In the genomic region with DNA sequence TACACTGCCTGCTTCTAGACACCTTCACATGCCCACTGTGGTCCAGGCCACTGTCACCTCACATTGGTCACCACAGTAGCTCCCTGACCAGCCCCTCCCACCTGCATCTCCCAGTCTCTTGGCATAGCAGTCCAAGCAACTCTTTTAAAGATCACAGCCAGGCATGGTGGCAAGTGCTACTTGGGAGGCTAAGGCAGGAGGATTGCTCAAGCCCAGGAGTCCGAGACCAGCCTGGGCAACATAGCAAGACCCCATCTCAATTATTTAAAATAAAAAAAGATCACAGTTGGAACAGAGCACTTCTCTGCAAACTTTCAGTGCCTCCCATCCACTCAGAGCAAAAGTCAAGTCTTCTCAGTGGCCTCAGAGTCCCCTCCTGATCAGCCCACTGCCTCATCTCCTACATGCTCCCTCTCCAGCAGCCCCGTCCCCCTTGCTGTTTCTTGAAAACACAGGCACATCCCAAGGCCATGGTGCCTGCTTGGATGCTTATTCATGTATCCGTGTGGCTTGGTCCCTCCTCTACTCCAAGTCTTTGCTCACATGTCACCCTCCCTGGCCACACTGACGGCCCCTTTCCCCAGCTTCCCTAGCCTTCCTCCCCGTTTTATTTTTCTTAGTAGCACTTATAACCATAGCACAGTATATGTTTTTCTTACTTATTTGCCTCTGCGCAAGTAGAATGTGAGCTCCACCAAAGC, we compare ENCODE assay signal across 33 cellular contexts. TPM values are rescaled to one million over a fixed set of nuclear protein-coding genes. Genes with fewer than 3 reads are reported as not detected.
DNase-seq lines count a peak whose midpoint lies in the region; ATAC-seq, FAIRE-seq and TF ChIP-seq lines count a peak whose summit lies in the region.
"Had no signal": no experiment of that assay in that cellular context is flagged by ENCODE, and none has a peak within 500 bp of the region (broad histone marks: within the 10 kb centered on the region; RNA-seq: fewer than 3 reads in every experiment).

No MANE protein-coding gene starts in this region.

- H4K8ac ChIP-seq in H1 (ENCODE audit: extremely low read depth, insufficient read depth, low read length) = no peak overlapping the region

- H2BK120ac ChIP-seq in H1 (replicated peaks; ENCODE audit: low read depth, low read length) = no peak overlapping the region

- H4K5ac ChIP-seq in H1 (ENCODE audit: insufficient read length, low read depth, low read length) = no peak overlapping the region

- H3K36me3 ChIP-seq in OCI-LY3 (replicated peaks; ENCODE audit: low read depth, low read length) (no peaks in the 10 kb centered on the region), H1 (ENCODE audit: control insufficient read depth in 2 of 4, insufficient read depth in 4 of 4, low read length in 3 of 4) (no peaks in the 10 kb centered on the region), transverse colon (no peaks in the 10 kb centered on the region)
- H3K36me3 ChIP-seq: BE2C, left lung, vagina had no signal

- H3K23ac ChIP-seq in H1 (ENCODE audit: insufficient read length) = no peak overlapping the region

- no peak for FAIRE-seq in H1 (lab: Jason Lieb, UNC)
- FAIRE-seq: bronchial epithelial cell, islet of Langerhans had no signal

- TF ChIP-seq POLR2A in H1 (IDR thresholded peaks at IDR 0.05; ENCODE audit: control extremely low read depth in 1 of 2, low read depth in 2 of 2, low read length in 2 of 2) = no peak
- no peak for TF ChIP-seq POLR2A in transverse colon (IDR thresholded peaks at IDR 0.05)

- H2AFZ ChIP-seq in OCI-LY3 (ENCODE audit: low read depth, low read length) (no peak overlapping the region), H1 (ENCODE audit: low read length) (no peak overlapping the region)

- no peak overlapping the region; the same call in 1 of the 2 replicates for H2BK15ac ChIP-seq in H1 (ENCODE audit: low read length)

- H3K79me2 ChIP-seq in OCI-LY3 (ENCODE audit: low read length) (no peaks in the 10 kb centered on the region), H1 (ENCODE audit: control insufficient read depth in 1 of 2, insufficient read depth in 2 of 2, low read length in 2 of 2) (no peaks in the 10 kb centered on the region)

- no peaks in the 10 kb centered on the region for H3K27me3 ChIP-seq in OCI-LY3 (ENCODE audit: low read depth, low read length)
- no peaks in the 10 kb centered on the region for H3K27me3 ChIP-seq in H1 (replicated peaks in 1 of 4; ENCODE audit: control insufficient read depth in 3 of 4, extremely low read depth in 1 of 4, insufficient read depth in 3 of 4, low read length in 3 of 4)
- no peaks in the 10 kb centered on the region for H3K27me3 ChIP-seq in transverse colon
- H3K27me3 ChIP-seq: BE2C, left lung, testis, vagina had no signal

- no peaks in the 10 kb centered on the region for H3K36me3 Mint-ChIP-seq in nephron progenitor cell (ENCODE audit: low read depth)
- H3K36me3 Mint-ChIP-seq: natural killer cell treated with Interleukin-12 subunit alpha and Interleukin-12 subunit beta and Interleukin-15 and Interleukin-18, amount 100 ng/mL, for 72 hours had no signal

- H3K4me1 ChIP-seq in OCI-LY3 (ENCODE audit: low read length) = peaks cover 6% of the 10 kb centered on the region; the same call in 1 of the 2 replicates
- H3K4me1 ChIP-seq in H1 (replicated peaks in 1 of 4; ENCODE audit: control insufficient read depth in 3 of 4, insufficient read depth in 4 of 4, low read length in 3 of 4) = peaks cover 0 to 5% (median 0%) of the 10 kb centered on the region in 4 experiments; a peak in 4 of 7 replicates
- H3K4me1 ChIP-seq in transverse colon = peaks cover 32 to 53% (median 35%) of the 10 kb centered on the region in 4 donors
- H3K4me1 ChIP-seq: BE2C had no signal

- in situ Hi-C loops in transverse colon (cut with MboI; ENCODE audit: low pct_ligation_motif_present in 1 of 4, low pct_unique_long_range_greater_than_20kb in 1 of 4, low sequenced_read_pairs in 3 of 4) = no loop called here

- H3K18ac ChIP-seq in H1 (ENCODE audit: extremely low read depth, low read length) = no peak overlapping the region

- no peak for TF ChIP-seq EP300 in H1 (IDR thresholded peaks at IDR 0.05; ENCODE audit: borderline replicate concordance in 1 of 2, low read depth in 2 of 2, low read length in 2 of 2)
- TF ChIP-seq EP300 in transverse colon (IDR thresholded peaks at IDR 0.05; ENCODE audit: low read depth) = no peak

- H3K4me3 ChIP-seq in OCI-LY3 (ENCODE audit: low read length) (no peak overlapping the region), H1 (ENCODE audit: extremely low read depth in 1 of 4, insufficient read depth in 2 of 4, low read depth in 3 of 4, low read length in 4 of 4) (no peak overlapping the region), transverse colon (no peak overlapping the region)
- H3K4me3 ChIP-seq: left lung, SK-N-MC, skin epidermis, testis, vagina had no signal

- no peaks in the 10 kb centered on the region for H3K23me2 ChIP-seq in H1 (ENCODE audit: low read depth, low read length)

- H3K9me3 Mint-ChIP-seq in nephron progenitor cell = no peaks in the 10 kb centered on the region
- H3K9me3 Mint-ChIP-seq: activated CD4-positive, alpha-beta memory T cell treated with anti-CD3 and anti-CD28 coated beads, Interleukin-2, amount 10 ng/mL, durations not matched to agents 7 days and 5 days; activated naive CD4-positive, alpha-beta T cell treated with anti-CD3 and anti-CD28 coated beads, Interleukin-2, amount 10 ng/mL, durations not matched to agents 7 days and 5 days; activated T-helper 1 cell treated with anti-CD3 and anti-CD28 coated beads, Interleukin-12 subunit alpha, Interleukin-12 subunit beta, Interleukin-2, Interleukin-4 antibody, amounts not matched to agents 30 ng/mL and 10 ng/mL and 1 ng/mL, durations not matched to agents 14 hours and 24 hours and 36 hours; H9; natural killer cell treated with Interleukin-12 subunit alpha and Interleukin-12 subunit beta and Interleukin-15 and Interleukin-18, amount 100 ng/mL, for 72 hours; T-helper 1 cell treated with Interleukin-12 subunit alpha and Interleukin-12 subunit beta and Interleukin-4 antibody, amounts not matched to agents 30 μg/mL and 1 μg/mL, for 36 hours had no signal

- no peak overlapping the region for H4K91ac ChIP-seq in H1 (replicated peaks; ENCODE audit: insufficient read length, low read length)

- no peak for TF ChIP-seq RAD21 in H1 (IDR thresholded peaks at IDR 0.05 in 1 of 2, conservative IDR thresholded peaks at IDR 0.05 in 1 of 2; ENCODE audit: low read depth in 2 of 2, low read length in 2 of 2)

- ATAC-seq in HG03342 (IDR thresholded peaks at IDR 0.05; ENCODE audit: unreplicated experiment) = no peak
- ATAC-seq: activated CD4-positive, CD25-positive, alpha-beta regulatory T cell treated with anti-CD3 and anti-CD28 coated beads, Interleukin-2, amount 50 U/mL, for 24 hours; left lung; natural killer cell treated with Interleukin-12 subunit alpha and Interleukin-12 subunit beta and Interleukin-15 and Interleukin-18, amount 100 ng/mL, for 72 hours had no signal

- H3K27ac ChIP-seq in OCI-LY3 (ENCODE audit: low read length) (no peak overlapping the region), H1 (ENCODE audit: low read depth, low read length) (no peak overlapping the region), transverse colon (peak overlapping the region; percentile 81 to 91 (median 87))
- H3K27ac ChIP-seq: KMS-11, SK-N-MC, testis, vagina had no signal

- 85% methylated on average over 6 of the region's 6 CpGs; no CpG with 5 or more reads in 1 of the 2 experiments for WGBS in H1 (ENCODE audit: extremely low coverage in 1 of 2, insufficient coverage in 1 of 2, insufficient read length in 1 of 2, insufficient replicate concordance in 2 of 2, low coverage in 1 of 2, low lambda C conversion rate in 2 of 2, missing lambda C conversion rate in 1 of 2), 2 experiments
- WGBS in transverse colon (ENCODE audit: low coverage in 1 of 2), 2 donors = 69 to 82% methylated on average over 5 to 6 of the region's 6 CpGs

- H2BK12ac ChIP-seq in H1 (ENCODE audit: low read depth, low read length) = no peak overlapping the region

- DNase-seq in H1 (ENCODE audit: low read depth in 1 of 2, low spot score in 2 of 2) (no peak), nephron progenitor cell (no peak), transverse colon (no peak), NOMO-1 treated with DMSO at 0.1 percent for 48 hours (lab: John Stamatoyannopoulos, UW; ENCODE audit: unreplicated experiment) (no peak), HuH-7 (ENCODE audit: low spot score) (no peak)
- DNase-seq: activated CD4-positive, alpha-beta memory T cell treated with anti-CD3 and anti-CD28 coated beads, Interleukin-2, amount 10 ng/mL, durations not matched to agents 7 days and 5 days; activated CD8-positive, alpha-beta memory T cell treated with anti-CD3 and anti-CD28 coated beads, Interleukin-2, amount 50 U/mL, for 4 hours; activated naive CD4-positive, alpha-beta T cell treated with anti-CD3 and anti-CD28 coated beads, Interleukin-2, amount 10 ng/mL, durations not matched to agents 7 days and 5 days; anterior cingulate cortex; BE2C; DMS53; effector CD4-positive, alpha-beta T cell; H9; left lung; MM.1S; NCI-H2029; NCI-H510A treated with DMSO at 0.1 percent for 48 hours; OCI-M1; stimulated activated naive CD4-positive, alpha-beta T cell treated with Interleukin-2 at 50 U/mL for 16 hours; testis had no signal

- POLR2A ChIA-PET in H1 (lab: Charles Lee; ENCODE audit: partially characterized antibody) = no interaction called here

- CTCF ChIA-PET in H1 (lab: Charles Lee; ENCODE audit: partially characterized antibody) = interaction anchor here (1.1 to 9.5 kb wide), 3 partner anchors 21 to 166 kb away, joined by 5 to 92 read pairs (median 11); a partner anchor contains a TSS

- H3K4me2 ChIP-seq in OCI-LY3 (ENCODE audit: low read length) (peak overlapping the region; percentile 22; the same call in 1 of the 2 replicates), H1 (ENCODE audit: insufficient read depth in 1 of 2, low read depth in 2 of 2, low read length in 2 of 2) (no peak overlapping the region)
- H3K4me2 ChIP-seq: KMS-11 had no signal

- no peak overlapping the region for H3K14ac ChIP-seq in H1 (ENCODE audit: insufficient read length)

- TF ChIP-seq CTCF in OCI-LY3 (IDR thresholded peaks at IDR 0.05; ENCODE audit: low read depth, low read length) = no peak
- no peak for TF ChIP-seq CTCF in H1 (IDR thresholded peaks at IDR 0.05; ENCODE audit: control extremely low read depth in 1 of 3, insufficient read depth in 1 of 3, low read depth in 1 of 3, low read length in 3 of 3)
- no peak for TF ChIP-seq CTCF in nephron progenitor cell (IDR thresholded peaks at IDR 0.05)
- TF ChIP-seq CTCF in transverse colon (IDR thresholded peaks at IDR 0.05) = no peak

- H2BK5ac ChIP-seq in H1 (ENCODE audit: low read depth, low read length) = no peak overlapping the region

- H3K4me3 Mint-ChIP-seq in nephron progenitor cell = no peak overlapping the region
- H3K4me3 Mint-ChIP-seq: activated CD4-positive, alpha-beta memory T cell treated with anti-CD3 and anti-CD28 coated beads, Interleukin-2, amount 10 ng/mL, durations not matched to agents 7 days and 5 days; activated naive CD4-positive, alpha-beta T cell treated with anti-CD3 and anti-CD28 coated beads, Interleukin-2, amount 10 ng/mL, durations not matched to agents 7 days and 5 days; activated T-helper 1 cell treated with anti-CD3 and anti-CD28 coated beads, Interleukin-12 subunit alpha, Interleukin-12 subunit beta, Interleukin-2, Interleukin-4 antibody, amounts not matched to agents 30 ng/mL and 10 ng/mL and 1 ng/mL, durations not matched to agents 14 hours and 24 hours and 36 hours; H9; natural killer cell treated with Interleukin-12 subunit alpha and Interleukin-12 subunit beta and Interleukin-15 and Interleukin-18, amount 100 ng/mL, for 72 hours; T-helper 1 cell treated with Interleukin-12 subunit alpha and Interleukin-12 subunit beta and Interleukin-4 antibody, amounts not matched to agents 30 μg/mL and 1 μg/mL, for 36 hours had no signal

- no peaks in the 10 kb centered on the region for H4K20me1 ChIP-seq in OCI-LY3 (ENCODE audit: insufficient read depth, low read length)
- H4K20me1 ChIP-seq in H1 (replicated peaks in 1 of 2; ENCODE audit: control insufficient read depth in 1 of 2, insufficient read depth in 2 of 2, low read length in 2 of 2) = no peaks in the 10 kb centered on the region

- no peaks in the 10 kb centered on the region for H3K79me1 ChIP-seq in H1 (ENCODE audit: low read depth, low read length)

- peak overlapping the region; percentile 88 for H3K27ac Mint-ChIP-seq in nephron progenitor cell
- H3K27ac Mint-ChIP-seq: activated CD4-positive, alpha-beta memory T cell treated with anti-CD3 and anti-CD28 coated beads, Interleukin-2, amount 10 ng/mL, durations not matched to agents 7 days and 5 days; activated naive CD4-positive, alpha-beta T cell treated with anti-CD3 and anti-CD28 coated beads, Interleukin-2, amount 10 ng/mL, durations not matched to agents 7 days and 5 days; activated T-helper 1 cell treated with anti-CD3 and anti-CD28 coated beads, Interleukin-12 subunit alpha, Interleukin-12 subunit beta, Interleukin-2, Interleukin-4 antibody, amounts not matched to agents 30 ng/mL and 10 ng/mL and 1 ng/mL, durations not matched to agents 14 hours and 24 hours and 36 hours; H9; natural killer cell treated with Interleukin-12 subunit alpha and Interleukin-12 subunit beta and Interleukin-15 and Interleukin-18, amount 100 ng/mL, for 72 hours; T-helper 1 cell treated with Interleukin-12 subunit alpha and Interleukin-12 subunit beta and Interleukin-4 antibody, amounts not matched to agents 30 μg/mL and 1 μg/mL, for 36 hours had no signal

- intact Hi-C loops in transverse colon (cut with DNase I; ENCODE audit: low total_unique reads) = no loop called here

- no peak overlapping the region for H3K56ac ChIP-seq in H1 (replicated peaks; ENCODE audit: insufficient read length, low read depth, low read length)

- peaks cover 5% of the 10 kb centered on the region for H3K27me3 Mint-ChIP-seq in nephron progenitor cell (ENCODE audit: low read depth, poor library complexity)

- H3K4me1 Mint-ChIP-seq in nephron progenitor cell = peaks cover 76% of the 10 kb centered on the region

- H3K9ac ChIP-seq in OCI-LY3 (ENCODE audit: low read length) = no peak overlapping the region
- no peak overlapping the region for H3K9ac ChIP-seq in H1 (replicated peaks in 1 of 4; ENCODE audit: extremely low read depth in 1 of 4, low read depth in 3 of 4, low read length in 3 of 4)
- H3K9ac ChIP-seq: KMS-11 had no signal

- H3K9me3 ChIP-seq in OCI-LY3 (ENCODE audit: insufficient read depth, low read length) (no peaks in the 10 kb centered on the region), H1 (ENCODE audit: insufficient read depth in 2 of 2, low read depth in 1 of 2, low read length in 1 of 2) (no peaks in the 10 kb centered on the region), transverse colon (no peaks in the 10 kb centered on the region)
- H3K9me3 ChIP-seq: BE2C, left lung, testis, vagina had no signal

- 0 out of 2 replicates have a peak overlapping the region, but pooled peaks have one; percentile 24 for H2AK5ac ChIP-seq in H1 (ENCODE audit: low read depth, low read length)

- H2BK20ac ChIP-seq in H1 (ENCODE audit: low read length) = no peak overlapping the region

- H3K4ac ChIP-seq in H1 (replicated peaks; ENCODE audit: insufficient read length, low read depth, low read length) = no peak overlapping the region

RNA-seq across cellular contexts. Expression of a gene that starts 19.3 kb away (rescaled TPM):
- 9.7 and 11.6 TPM in 2 replicates for total RNA-seq in H1 (2021; fragmentation: NEBNext Ultra II Directional; extraction: Animal tissue kit (Norgen Biotek cat#: 25700))
- 20.0 and 20.9 TPM in 2 replicates for polyA plus RNA-seq in H1 (2011; rRNA removed)
- polyA plus RNA-seq in H1 (2011; cell fraction: cytosol; rRNA removed) = 23.6 TPM
- polyA plus RNA-seq in H1 (2011; cell fraction: nucleus; rRNA removed) = 19.6 TPM
- polyA plus RNA-seq in H1 (2012, experiment 1 of 2) = 11.9 to 16.4 TPM (median 13.9 TPM) in 4 replicates
- 13.3 TPM for polyA plus RNA-seq in H1 (2012, experiment 2 of 2)
- 6.6 TPM for polyA plus RNA-seq in H1 (2013, experiment 1 of 2)
- polyA plus RNA-seq in H1 (2013, experiment 2 of 2) = 8.5 TPM
- polyA minus RNA-seq in H1 (2011; rRNA and poly(A)+ RNA removed) = 13.7 and 25.4 TPM in 2 replicates
- polyA minus RNA-seq in H1 (2011; cell fraction: cytosol; rRNA and poly(A)+ RNA removed) = 9.3 TPM
- 8.1 TPM for polyA minus RNA-seq in H1 (2011; cell fraction: nucleus; rRNA and poly(A)+ RNA removed)
- total RNA-seq in transverse colon = 100 to 1,000 TPM in 3 of 4 donors, 10 to 100 TPM in 1; 97.7 to 152 (median 148) TPM

RNA-seq across cellular contexts. Expression of a gene that starts 53.9 kb away (rescaled TPM):
- not detected in 2 replicates for total RNA-seq in H1 (2021; fragmentation: NEBNext Ultra II Directional; extraction: Animal tissue kit (Norgen Biotek cat#: 25700))
- 0.06 TPM in 1 of 2 replicates, not detected in the other for polyA plus RNA-seq in H1 (2011; rRNA removed)
- polyA plus RNA-seq in H1 (2011; cell fraction: cytosol; rRNA removed) = 0.06 TPM
- 0.06 TPM for polyA plus RNA-seq in H1 (2011; cell fraction: nucleus; rRNA removed)
- polyA plus RNA-seq in H1 (2012, experiment 1 of 2) = 0.13 to 0.33 TPM (median 0.20 TPM) in 4 replicates
- polyA plus RNA-seq in H1 (2012, experiment 2 of 2) = not detected
- 0.04 TPM for polyA plus RNA-seq in H1 (2013, experiment 1 of 2)
- polyA plus RNA-seq in H1 (2013, experiment 2 of 2) = 0.04 TPM
- polyA minus RNA-seq in H1 (2011; rRNA and poly(A)+ RNA removed) = not detected in 2 replicates
- polyA minus RNA-seq in H1 (2011; cell fraction: cytosol; rRNA and poly(A)+ RNA removed) = not detected
- polyA minus RNA-seq in H1 (2011; cell fraction: nucleus; rRNA and poly(A)+ RNA removed) = not detected
- 100 to 1,000 TPM in 2 of 4 donors, 10 to 100 TPM in 2; 18.9 to 241 (median 78.9) TPM for total RNA-seq in transverse colon
- total RNA-seq: activated CD4-positive, alpha-beta memory T cell treated with anti-CD3 and anti-CD28 coated beads, Interleukin-2, amount 10 ng/mL, durations not matched to agents 7 days and 5 days; activated T-helper 1 cell treated with anti-CD3 and anti-CD28 coated beads, Interleukin-12 subunit alpha, Interleukin-12 subunit beta, Interleukin-2, Interleukin-4 antibody, amounts not matched to agents 30 ng/mL and 10 ng/mL and 1 ng/mL, durations not matched to agents 14 hours and 24 hours and 36 hours; G401; H9; natural killer cell treated with Interleukin-12 subunit alpha and Interleukin-12 subunit beta and Interleukin-15 and Interleukin-18, amount 100 ng/mL, for 72 hours had no signal

Comparison
In these comparisons a context has a peak if more than half of its experiments do, and no peak if none do; other contexts are left out.
1. H3K27ac ChIP-seq: peak in transverse colon (4 of 4); none in OCI-LY3 (single experiment) and H1 (single experiment).
2. RNA of a gene that starts 53.9 kb away (total RNA-seq): 18.9 to 241 TPM in transverse colon; not detected in H1; every median in the first group is over 10 times any median in the second.